24 cellular contexts compared by ENCODE assay signal in the genomic region with DNA sequence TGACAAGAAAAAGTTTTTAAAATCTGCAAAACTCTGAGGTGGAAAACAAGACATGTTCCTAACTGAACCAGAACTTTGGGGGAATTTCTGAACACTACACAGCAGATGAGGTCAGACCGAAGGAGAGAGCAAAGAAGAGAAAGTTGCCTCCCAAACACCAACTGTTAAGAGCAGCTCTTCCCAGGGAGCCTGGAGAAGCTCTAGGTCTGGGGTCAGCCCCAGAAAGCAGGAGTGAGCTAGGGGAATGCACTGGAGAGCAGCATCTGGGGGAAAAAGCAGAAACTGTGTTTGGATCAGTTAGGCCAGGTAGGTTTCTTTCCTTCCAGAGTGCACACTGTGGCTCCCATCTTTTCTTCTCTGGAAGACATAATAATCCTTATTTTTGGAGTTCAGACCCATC. TPM values are rescaled to one million over a fixed set of nuclear protein-coding genes. Genes with fewer than 3 reads are reported as not detected.
DNase-seq lines count a peak whose midpoint lies in the region; ATAC-seq and TF ChIP-seq lines count a peak whose summit lies in the region.
"Had no signal": no experiment of that assay in that cellular context is flagged by ENCODE, and none has a peak within 500 bp of the region (broad histone marks: within the 10 kb centered on the region; RNA-seq: fewer than 3 reads in every experiment).

No MANE protein-coding gene starts in this region.

- peaks cover 53% of the 10 kb centered on the region for H3K79me2 ChIP-seq in neural progenitor cell (ENCODE audit: low read depth)
- H3K79me2 ChIP-seq in osteoblast (ENCODE audit: insufficient read depth, low read length), result peaks cover 2% of the 10 kb centered on the region

- no peaks in the 10 kb centered on the region for H3K9me3 Mint-ChIP-seq in activated CD4-positive, alpha-beta memory T cell treated with anti-CD3 and anti-CD28 coated beads for 36 hours
- H3K9me3 Mint-ChIP-seq in activated CD4-positive, alpha-beta memory T cell treated with anti-CD3 and anti-CD28 coated beads, Interleukin-2, amount 10 ng/mL, durations not matched to agents 7 days and 5 days, result no peaks in the 10 kb centered on the region
- no peaks in the 10 kb centered on the region for H3K9me3 Mint-ChIP-seq in CD8-positive, alpha-beta memory T cell
- H3K9me3 Mint-ChIP-seq in activated T-helper 17 cell treated with anti-CD3 and anti-CD28 coated beads, Interleukin-2, amount 50 U/mL, for 72 hours, result no peaks in the 10 kb centered on the region
- H3K9me3 Mint-ChIP-seq in neural progenitor cell, result no peaks in the 10 kb centered on the region
- H3K9me3 Mint-ChIP-seq: neural crest cell, type B pancreatic cell had no signal

- intact Hi-C loops in activated CD4-positive, alpha-beta memory T cell treated with anti-CD3 and anti-CD28 coated beads for 36 hours (cut with micrococcal nuclease), result no loop called here
- intact Hi-C loops in tibial artery (cut with DNase I; ENCODE audit: low total_unique reads), result no loop called here

- peaks cover 14% of the 10 kb centered on the region for H3K36me3 Mint-ChIP-seq in activated CD4-positive, alpha-beta memory T cell treated with anti-CD3 and anti-CD28 coated beads for 36 hours
- peaks cover 32% of the 10 kb centered on the region for H3K36me3 Mint-ChIP-seq in activated CD4-positive, alpha-beta memory T cell treated with anti-CD3 and anti-CD28 coated beads, Interleukin-2, amount 10 ng/mL, durations not matched to agents 7 days and 5 days (ENCODE audit: low read depth)
- H3K36me3 Mint-ChIP-seq in CD8-positive, alpha-beta memory T cell, result peaks cover 0 to 38% (median 14%) of the 10 kb centered on the region in 3 donors
- H3K36me3 Mint-ChIP-seq in activated T-helper 17 cell treated with anti-CD3 and anti-CD28 coated beads, Interleukin-2, amount 50 U/mL, for 72 hours (ENCODE audit: low read depth), result peaks cover 46% of the 10 kb centered on the region
- H3K36me3 Mint-ChIP-seq in neural progenitor cell, result peaks cover 3% of the 10 kb centered on the region
- H3K36me3 Mint-ChIP-seq: type B pancreatic cell had no signal

- CTCF ChIA-PET in activated CD4-positive, alpha-beta memory T cell treated with anti-CD3 and anti-CD28 coated beads for 36 hours (lab: Charles Lee), result no interaction called here
- CTCF ChIA-PET in activated CD4-positive, alpha-beta memory T cell treated with anti-CD3 and anti-CD28 coated beads, Interleukin-2, amount 10 ng/mL, durations not matched to agents 7 days and 5 days (lab: Charles Lee), result no interaction called here
- CTCF ChIA-PET in CD8-positive, alpha-beta memory T cell (lab: Charles Lee), result interaction anchor here (1.1 kb wide), 1 partner anchor 23 kb away, joined by 4 read pairs; no protein-coding TSS in a partner anchor

- TF ChIP-seq POLR2A in Peyer's patch (IDR thresholded peaks at IDR 0.05), result no peak

- TF ChIP-seq CTCF in neural progenitor cell (IDR thresholded peaks at IDR 0.05), result no peak
- no peak for TF ChIP-seq CTCF in Peyer's patch (IDR thresholded peaks at IDR 0.05)
- no peak for TF ChIP-seq CTCF in osteoblast (IDR thresholded peaks at IDR 0.05; ENCODE audit: extremely low read depth, low read depth, low read length)
- no peak for TF ChIP-seq CTCF in tibial artery (IDR thresholded peaks at IDR 0.05)

- no peak overlapping the region for H3K9ac ChIP-seq in neural progenitor cell

- POLR2A ChIA-PET in activated CD4-positive, alpha-beta memory T cell treated with anti-CD3 and anti-CD28 coated beads for 36 hours (lab: Charles Lee), result no interaction called here
- POLR2A ChIA-PET in activated CD4-positive, alpha-beta memory T cell treated with anti-CD3 and anti-CD28 coated beads, Interleukin-2, amount 10 ng/mL, durations not matched to agents 7 days and 5 days (lab: Charles Lee), result interaction anchor here (2.1 kb wide), 1 partner anchor 18 kb away, joined by 5 read pairs; no protein-coding TSS in a partner anchor
- POLR2A ChIA-PET in CD8-positive, alpha-beta memory T cell (lab: Charles Lee), result no interaction called here

- H3K4me3 Mint-ChIP-seq in activated CD4-positive, alpha-beta memory T cell treated with anti-CD3 and anti-CD28 coated beads for 36 hours, result no peak overlapping the region
- H3K4me3 Mint-ChIP-seq in activated CD4-positive, alpha-beta memory T cell treated with anti-CD3 and anti-CD28 coated beads, Interleukin-2, amount 10 ng/mL, durations not matched to agents 7 days and 5 days, result no peak overlapping the region
- peak overlapping the region in 1 of 7 donors; percentile 20 for H3K4me3 Mint-ChIP-seq in CD8-positive, alpha-beta memory T cell
- H3K4me3 Mint-ChIP-seq in activated T-helper 17 cell treated with anti-CD3 and anti-CD28 coated beads, Interleukin-2, amount 50 U/mL, for 72 hours, result peak overlapping the region; percentile 28
- no peak overlapping the region for H3K4me3 Mint-ChIP-seq in neural progenitor cell
- H3K4me3 Mint-ChIP-seq: B cell, neural crest cell, type B pancreatic cell had no signal

- ATAC-seq in activated T-helper 17 cell treated with anti-CD3 and anti-CD28 coated beads, Interleukin-2, amount 50 U/mL, for 72 hours (replicated peaks), result no peak
- ATAC-seq: A549, gastroesophageal sphincter, HepG2, left ventricle myocardium superior had no signal

- DNase-seq in activated CD4-positive, alpha-beta memory T cell treated with anti-CD3 and anti-CD28 coated beads for 36 hours, result no peak
- DNase-seq in activated CD4-positive, alpha-beta memory T cell treated with anti-CD3 and anti-CD28 coated beads, Interleukin-2, amount 10 ng/mL, durations not matched to agents 7 days and 5 days, result no peak
- DNase-seq in CD8-positive, alpha-beta memory T cell, result no peak
- DNase-seq in neural progenitor cell (ENCODE audit: low spot score) (peak; percentile 38), Peyer's patch (no peak), osteoblast (ENCODE audit: insufficient read length, low spot score, missing footprints) (no peak), tibial artery (no peak)
- DNase-seq: activated CD4-positive, alpha-beta T cell treated with anti-CD3 and anti-CD28 coated beads for 1 hour; activated CD8-positive, alpha-beta memory T cell treated with anti-CD3 and anti-CD28 coated beads, Interleukin-2, amount 50 U/mL, for 4 hours; activated effector memory CD4-positive, alpha-beta T cell treated with anti-CD3 and anti-CD28 coated beads, Interleukin-2, amount 50 U/mL, for 16 hours; Caco-2; DND-41; left ventricle myocardium superior; NCI-H2171; NCI-H524 treated with DMSO at 0.1 percent for 48 hours; NK-92 treated with Interleukin-12 subunit alpha and Interleukin-12 subunit beta, amount 100 ng/mL, for 24 hours had no signal

- H4K20me1 ChIP-seq in neural progenitor cell (ENCODE audit: low read depth) (peaks cover 8% of the 10 kb centered on the region), osteoblast (ENCODE audit: insufficient read depth, low read length) (no peaks in the 10 kb centered on the region)

- H3K9me3 ChIP-seq in CD8-positive, alpha-beta memory T cell (ENCODE audit: low read length), result no peaks in the 10 kb centered on the region
- H3K9me3 ChIP-seq in neural progenitor cell (ENCODE audit: low read depth), result no peaks in the 10 kb centered on the region
- H3K9me3 ChIP-seq in Peyer's patch, result no peaks in the 10 kb centered on the region
- H3K9me3 ChIP-seq in osteoblast (ENCODE audit: low read depth, low read length), result no peaks in the 10 kb centered on the region
- no peaks in the 10 kb centered on the region for H3K9me3 ChIP-seq in tibial artery
- H3K9me3 ChIP-seq: A549, Caco-2, gastroesophageal sphincter had no signal

- no peak overlapping the region for H3K4me3 ChIP-seq in CD8-positive, alpha-beta memory T cell (ENCODE audit: low read length)
- H3K4me3 ChIP-seq in neural progenitor cell (no peak overlapping the region), Peyer's patch (no peak overlapping the region), osteoblast (ENCODE audit: insufficient read depth, low read length) (no peak overlapping the region), tibial artery (no peak overlapping the region)
- H3K4me3 ChIP-seq: A549, gastroesophageal sphincter had no signal

- no peak overlapping the region for H3K4me2 ChIP-seq in neural progenitor cell
- no peak overlapping the region for H3K4me2 ChIP-seq in osteoblast (ENCODE audit: insufficient read depth, low read length)
- H3K4me2 ChIP-seq: A549 had no signal

- peaks cover 54% of the 10 kb centered on the region for H3K4me1 ChIP-seq in CD8-positive, alpha-beta memory T cell (ENCODE audit: insufficient read depth, low read length)
- peaks cover 11% of the 10 kb centered on the region for H3K4me1 ChIP-seq in neural progenitor cell
- H3K4me1 ChIP-seq in Peyer's patch, result no peaks in the 10 kb centered on the region
- H3K4me1 ChIP-seq in osteoblast (ENCODE audit: insufficient read depth, low read length), result no peaks in the 10 kb centered on the region
- H3K4me1 ChIP-seq in tibial artery, result peaks cover 0 to 62% (median 3%) of the 10 kb centered on the region in 4 donors
- H3K4me1 ChIP-seq: A549, Caco-2 had no signal

- H3K36me3 ChIP-seq in CD8-positive, alpha-beta memory T cell (ENCODE audit: insufficient read depth, low read length), result no peaks in the 10 kb centered on the region
- H3K36me3 ChIP-seq in neural progenitor cell, result no peaks in the 10 kb centered on the region
- peaks cover 0 to 62% (median 0%) of the 10 kb centered on the region in 3 donors for H3K36me3 ChIP-seq in Peyer's patch
- H3K36me3 ChIP-seq in osteoblast (ENCODE audit: insufficient read depth, low read length), result no peaks in the 10 kb centered on the region
- peaks cover 32 to 53% (median 48%) of the 10 kb centered on the region in 3 donors for H3K36me3 ChIP-seq in tibial artery

- no peak overlapping the region for H3K27ac ChIP-seq in CD8-positive, alpha-beta memory T cell (ENCODE audit: low read depth, low read length)
- H3K27ac ChIP-seq in neural progenitor cell, result peak overlapping the region; percentile 11
- H3K27ac ChIP-seq in Peyer's patch, result no peak overlapping the region
- H3K27ac ChIP-seq in osteoblast (ENCODE audit: low read depth, low read length), result no peak overlapping the region
- no peak overlapping the region for H3K27ac ChIP-seq in tibial artery
- H3K27ac ChIP-seq: A549, gastroesophageal sphincter had no signal

- peaks cover 8% of the 10 kb centered on the region for H3F3A ChIP-seq in neural progenitor cell (ENCODE audit: low read depth)

- peaks cover 64% of the 10 kb centered on the region for H3K4me1 Mint-ChIP-seq in activated CD4-positive, alpha-beta memory T cell treated with anti-CD3 and anti-CD28 coated beads for 36 hours (ENCODE audit: low read depth)
- H3K4me1 Mint-ChIP-seq in activated CD4-positive, alpha-beta memory T cell treated with anti-CD3 and anti-CD28 coated beads, Interleukin-2, amount 10 ng/mL, durations not matched to agents 7 days and 5 days, result peaks cover 20% of the 10 kb centered on the region
- peaks cover 49 to 83% (median 67%) of the 10 kb centered on the region in 3 donors for H3K4me1 Mint-ChIP-seq in CD8-positive, alpha-beta memory T cell
- peaks cover 36% of the 10 kb centered on the region for H3K4me1 Mint-ChIP-seq in activated T-helper 17 cell treated with anti-CD3 and anti-CD28 coated beads, Interleukin-2, amount 50 U/mL, for 72 hours
- H3K4me1 Mint-ChIP-seq in neural progenitor cell, result peaks cover 15% of the 10 kb centered on the region
- H3K4me1 Mint-ChIP-seq: B cell, neural crest cell had no signal

- no peaks in the 10 kb centered on the region for H3K27me3 Mint-ChIP-seq in activated CD4-positive, alpha-beta memory T cell treated with anti-CD3 and anti-CD28 coated beads for 36 hours
- no peaks in the 10 kb centered on the region for H3K27me3 Mint-ChIP-seq in activated CD4-positive, alpha-beta memory T cell treated with anti-CD3 and anti-CD28 coated beads, Interleukin-2, amount 10 ng/mL, durations not matched to agents 7 days and 5 days
- H3K27me3 Mint-ChIP-seq in CD8-positive, alpha-beta memory T cell, result no peaks in the 10 kb centered on the region
- H3K27me3 Mint-ChIP-seq in activated T-helper 17 cell treated with anti-CD3 and anti-CD28 coated beads, Interleukin-2, amount 50 U/mL, for 72 hours, result no peaks in the 10 kb centered on the region
- peaks cover 2% of the 10 kb centered on the region for H3K27me3 Mint-ChIP-seq in neural progenitor cell (ENCODE audit: insufficient read depth, low read depth)
- H3K27me3 Mint-ChIP-seq: B cell, type B pancreatic cell had no signal

- H2AFZ ChIP-seq in neural progenitor cell (replicated peaks) (no peak overlapping the region), osteoblast (ENCODE audit: low read length) (no peak overlapping the region)

- H3K27me3 ChIP-seq in CD8-positive, alpha-beta memory T cell (ENCODE audit: insufficient read depth, low read length, poor library complexity, severe bottlenecking), result no peaks in the 10 kb centered on the region
- H3K27me3 ChIP-seq in neural progenitor cell (no peaks in the 10 kb centered on the region), Peyer's patch (no peaks in the 10 kb centered on the region), osteoblast (ENCODE audit: insufficient read depth, low read length) (no peaks in the 10 kb centered on the region), tibial artery (no peaks in the 10 kb centered on the region)
- H3K27me3 ChIP-seq: gastroesophageal sphincter had no signal

- peak overlapping the region; percentile 16 for H3K27ac Mint-ChIP-seq in activated CD4-positive, alpha-beta memory T cell treated with anti-CD3 and anti-CD28 coated beads for 36 hours
- no peak overlapping the region for H3K27ac Mint-ChIP-seq in activated CD4-positive, alpha-beta memory T cell treated with anti-CD3 and anti-CD28 coated beads, Interleukin-2, amount 10 ng/mL, durations not matched to agents 7 days and 5 days
- H3K27ac Mint-ChIP-seq in CD8-positive, alpha-beta memory T cell, result peak overlapping the region in 5 of 8 donors; percentile 2 to 53 (median 23)
- peak overlapping the region; percentile 75 for H3K27ac Mint-ChIP-seq in activated T-helper 17 cell treated with anti-CD3 and anti-CD28 coated beads, Interleukin-2, amount 50 U/mL, for 72 hours
- no peak overlapping the region for H3K27ac Mint-ChIP-seq in neural progenitor cell
- H3K27ac Mint-ChIP-seq: B cell, progenitor cell of endocrine pancreas, type B pancreatic cell had no signal

RNA-seq across cellular contexts. Expression of gene FKBP5, which starts 41.3 kb away (rescaled TPM):
- 100 to 1,000 TPM; 111 to 112 TPM for total RNA-seq in activated CD4-positive, alpha-beta memory T cell treated with anti-CD3 and anti-CD28 coated beads for 36 hours
- 10 to 100 TPM; 51.1 to 51.5 TPM for total RNA-seq in activated CD4-positive, alpha-beta memory T cell treated with anti-CD3 and anti-CD28 coated beads, Interleukin-2, amount 10 ng/mL, durations not matched to agents 7 days and 5 days
- total RNA-seq in CD8-positive, alpha-beta memory T cell, result 10 to 100 TPM; 55.7 to 58.8 TPM
- 192 TPM for polyA plus RNA-seq in CD8-positive, alpha-beta memory T cell
- total RNA-seq in activated T-helper 17 cell treated with anti-CD3 and anti-CD28 coated beads, Interleukin-2, amount 50 U/mL, for 72 hours, result 100 to 1,000 TPM in 1 of 2 donors, 10 to 100 TPM in 1; 39.9 to 101 TPM
- 19.8 and 20.9 TPM in 2 replicates for total RNA-seq in neural progenitor cell (ENCODE audit: low replicate concordance)
- total RNA-seq in Peyer's patch, result 100 to 1,000 TPM; 247 to 296 (median 275) TPM
- 5.1 and 6.2 TPM in 2 replicates for total RNA-seq in osteoblast

Comparison
In these comparisons a context has a peak if more than half of its experiments do, and no peak if none do; other contexts are left out.
1. H3K27ac Mint-ChIP-seq: peak in activated CD4-positive, alpha-beta memory T cell treated with anti-CD3 and anti-CD28 coated beads for 36 hours (single experiment), CD8-positive, alpha-beta memory T cell (5 of 8) and activated T-helper 17 cell treated with anti-CD3 and anti-CD28 coated beads, Interleukin-2, amount 50 U/mL, for 72 hours (single experiment); none in activated CD4-positive, alpha-beta memory T cell treated with anti-CD3 and anti-CD28 coated beads, Interleukin-2, amount 10 ng/mL, durations not matched to agents 7 days and 5 days (single experiment) and neural progenitor cell (single experiment).